Comparison of ENCODE assay signal across 1 cellular context in genomic region chr6:43667245-43668150, GRCh38.
TF ChIP-seq lines count a peak whose summit lies in the region.

No MANE protein-coding gene starts in this region.

TF ChIP-seq in HepG2, 621 proteins besides CTCF, POLR2A, EP300 and RAD21 (continued from another document):
- peak; percentile 22; the same call in 1 of the 2 replicates for TF ChIP-seq HOXA5 (CRISPR knock-in tag; IDR thresholded peaks at IDR 0.05)
- peak; percentile 58; the same call in 1 of the 2 replicates for TF ChIP-seq FOXO1 (CRISPR knock-in tag; IDR thresholded peaks at IDR 0.05)
- TF ChIP-seq PLSCR1 (CRISPR knock-in tag; IDR thresholded peaks at IDR 0.05; ENCODE audit: borderline replicate concordance): no peak
- peak; percentile 31; the same call in 1 of the 2 replicates for TF ChIP-seq HCFC1 (IDR thresholded peaks at IDR 0.05; ENCODE audit: low read depth, low read length)
- no peak for TF ChIP-seq AHR (CRISPR knock-in tag; IDR thresholded peaks at IDR 0.05)
- TF ChIP-seq ZNF337 (CRISPR knock-in tag; IDR thresholded peaks at IDR 0.05; ENCODE audit: borderline replicate concordance, low read depth): no peak
- peak; percentile 64; the same call in 1 of the 2 replicates for TF ChIP-seq KDM4B (CRISPR knock-in tag; IDR thresholded peaks at IDR 0.05)
- no peak for TF ChIP-seq NFYC (CRISPR knock-in tag; IDR thresholded peaks at IDR 0.05)
- no peak for TF ChIP-seq ZNF124 (CRISPR knock-in tag; IDR thresholded peaks at IDR 0.05)
- no peak; the same call in 1 of the 2 replicates for TF ChIP-seq ZNF704 (CRISPR knock-in tag; IDR thresholded peaks at IDR 0.05; ENCODE audit: borderline replicate concordance)
- no peak for TF ChIP-seq MNT (IDR thresholded peaks at IDR 0.05)
- peak; percentile 76 for TF ChIP-seq ZSCAN31 (CRISPR knock-in tag; IDR thresholded peaks at IDR 0.05; ENCODE audit: low read depth)
- no peak for TF ChIP-seq CBX1 (IDR thresholded peaks at IDR 0.05; ENCODE audit: low read depth)
- TF ChIP-seq HOMEZ (CRISPR knock-in tag; IDR thresholded peaks at IDR 0.05; ENCODE audit: low read depth): peak; percentile 66; the same call in 1 of the 2 replicates
- peak; percentile 63; the same call in 1 of the 2 replicates for TF ChIP-seq HNF4G (IDR thresholded peaks at IDR 0.05; ENCODE audit: borderline replicate concordance, low read depth, low read length)
- peak; percentile 63; the same call in 1 of the 2 replicates for TF ChIP-seq HNF4G (CRISPR knock-in tag; IDR thresholded peaks at IDR 0.05; ENCODE audit: borderline replicate concordance, low read depth)
- no peak for TF ChIP-seq ZNF614 (CRISPR knock-in tag; IDR thresholded peaks at IDR 0.05; ENCODE audit: borderline replicate concordance)
- TF ChIP-seq NR2C2 (CRISPR knock-in tag; IDR thresholded peaks at IDR 0.05; ENCODE audit: borderline replicate concordance): no peak; the same call in 1 of the 2 replicates
- TF ChIP-seq BCL6 (CRISPR knock-in tag; IDR thresholded peaks at IDR 0.05): peak; percentile 81
- TF ChIP-seq E2F5 (CRISPR knock-in tag; conservative IDR thresholded peaks at IDR 0.05): no peak
- no peak for TF ChIP-seq ZBED4 (CRISPR knock-in tag; IDR thresholded peaks at IDR 0.05; ENCODE audit: borderline replicate concordance)
- TF ChIP-seq ZNF17 (CRISPR knock-in tag; IDR thresholded peaks at IDR 0.05): no peak
- TF ChIP-seq MEIS1 (CRISPR knock-in tag; IDR thresholded peaks at IDR 0.05; ENCODE audit: borderline replicate concordance): no peak
- no peak for TF ChIP-seq ZNF615 (CRISPR knock-in tag; IDR thresholded peaks at IDR 0.05; ENCODE audit: borderline replicate concordance)
- no peak for TF ChIP-seq ZNF326 (CRISPR knock-in tag; IDR thresholded peaks at IDR 0.05; ENCODE audit: borderline replicate concordance)
- no peak for TF ChIP-seq FOXM1 (CRISPR knock-in tag; IDR thresholded peaks at IDR 0.05)
- peak; percentile 56 for TF ChIP-seq YY1 (IDR thresholded peaks at IDR 0.05; ENCODE audit: insufficient read depth, insufficient replicate concordance, low read depth, low read length)
- no peak for TF ChIP-seq ZKSCAN5 (CRISPR knock-in tag; IDR thresholded peaks at IDR 0.05)
- 0 out of 2 replicates have a peak, but pooled peaks have one; percentile 14 for TF ChIP-seq TSC22D2 (CRISPR knock-in tag; IDR thresholded peaks at IDR 0.05; ENCODE audit: borderline replicate concordance)
- TF ChIP-seq CEBPB (IDR thresholded peaks at IDR 0.05; ENCODE audit: borderline replicate concordance, low read depth, low read length): no peak
- 0 out of 2 replicates have a peak, but pooled peaks have one; percentile 37 for TF ChIP-seq ISL2 (CRISPR knock-in tag; IDR thresholded peaks at IDR 0.05)
- TF ChIP-seq ZNF616 (CRISPR knock-in tag; IDR thresholded peaks at IDR 0.05; ENCODE audit: low read depth): no peak
- TF ChIP-seq GABPA (IDR thresholded peaks at IDR 0.05; ENCODE audit: low read depth, low read length): no peak
- no peak for TF ChIP-seq GABPA (CRISPR knock-in tag; IDR thresholded peaks at IDR 0.05; ENCODE audit: low read depth)
- peak; percentile 64 to 94 for TF ChIP-seq HMGXB4 (CRISPR knock-in tag; IDR thresholded peaks at IDR 0.05; ENCODE audit: borderline replicate concordance in 1 of 2, low read depth in 1 of 2)
- TF ChIP-seq ZBTB44 (CRISPR knock-in tag; IDR thresholded peaks at IDR 0.05): no peak
- peak; percentile 96 for TF ChIP-seq XRCC5 (optimal IDR thresholded peaks at IDR 0.05; ENCODE audit: low read length)
- TF ChIP-seq CREB1 (IDR thresholded peaks at IDR 0.05): no peak
- no peak for TF ChIP-seq CREB1 (CRISPR knock-in tag; IDR thresholded peaks at IDR 0.05)
- TF ChIP-seq NFE2L1 (CRISPR knock-in tag; IDR thresholded peaks at IDR 0.05; ENCODE audit: borderline replicate concordance): 0 out of 2 replicates have a peak, but pooled peaks have one; percentile 67
- TF ChIP-seq PTBP1 (IDR thresholded peaks at IDR 0.05; ENCODE audit: low read depth, low read length, poor library complexity, severe bottlenecking): no peak
- TF ChIP-seq ZNF572 (CRISPR knock-in tag; IDR thresholded peaks at IDR 0.05): peak; percentile 80; the same call in 1 of the 2 replicates
